In the genomic region with DNA sequence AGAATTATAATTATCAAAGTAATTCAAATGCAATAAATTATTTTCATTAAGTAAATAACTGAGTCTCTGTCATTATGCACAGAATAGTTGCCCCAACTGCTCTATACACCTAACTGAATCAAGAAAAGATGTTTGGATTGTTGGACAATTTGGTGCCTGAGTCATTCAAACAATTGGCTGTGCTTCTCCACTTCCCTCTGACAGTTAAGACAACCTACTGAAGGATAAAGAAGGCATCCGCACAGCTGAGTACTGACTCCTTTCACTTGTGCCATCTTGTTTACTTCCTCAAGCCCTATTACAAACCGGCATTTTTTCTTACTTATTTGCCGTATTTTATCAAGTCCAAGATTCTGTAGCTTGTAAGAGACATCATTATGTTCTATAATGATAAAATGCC, we compare ENCODE assay signal across 21 cellular contexts.
"Had no signal": no experiment of that assay in that cellular context is flagged by ENCODE, and none has a peak within 500 bp of the region (broad histone marks: within the 10 kb centered on the region; RNA-seq: fewer than 3 reads in every experiment).

No MANE protein-coding gene starts in this region.

- H3K4me3 ChIP-seq: heart right ventricle, left lung, lung, prostate gland, spleen, upper lobe of left lung had no signal

- ATAC-seq: activated CD8-positive, alpha-beta T cell treated with anti-CD3 and anti-CD28 coated beads for 36 hours; heart right ventricle; left lung; natural killer cell; T-cell had no signal

- DNase-seq: activated CD4-positive, alpha-beta T cell treated with anti-CD3 and anti-CD28 coated beads, Interleukin-2, amount 10 ng/mL, durations not matched to agents 7 days and 5 days; activated CD4-positive, CD25-positive, alpha-beta regulatory T cell treated with anti-CD3 and anti-CD28 coated beads, Interleukin-2, amount 50 U/mL, for 72 hours; activated CD8-positive, alpha-beta T cell treated with anti-CD3 and anti-CD28 coated beads for 36 hours; activated gamma-delta T cell; anterior cingulate cortex; caudate nucleus; effector CD4-positive, alpha-beta T cell; erythroblast; heart right ventricle; kidney glomerular epithelial cell; left lung; natural killer cell; spleen; stimulated activated CD4-positive, alpha-beta T cell treated with anti-CD3 and anti-CD28 coated beads, Interleukin-4, amount 100 ng/mL, for 24 hours; stimulated activated naive CD4-positive, alpha-beta T cell treated with Interleukin-2 at 50 U/mL for 16 hours; T-cell; upper lobe of left lung; WERI-Rb-1 had no signal

- FAIRE-seq: endometrium had no signal
